ENCODE assay signal across 15 cellular contexts in the genomic region with DNA sequence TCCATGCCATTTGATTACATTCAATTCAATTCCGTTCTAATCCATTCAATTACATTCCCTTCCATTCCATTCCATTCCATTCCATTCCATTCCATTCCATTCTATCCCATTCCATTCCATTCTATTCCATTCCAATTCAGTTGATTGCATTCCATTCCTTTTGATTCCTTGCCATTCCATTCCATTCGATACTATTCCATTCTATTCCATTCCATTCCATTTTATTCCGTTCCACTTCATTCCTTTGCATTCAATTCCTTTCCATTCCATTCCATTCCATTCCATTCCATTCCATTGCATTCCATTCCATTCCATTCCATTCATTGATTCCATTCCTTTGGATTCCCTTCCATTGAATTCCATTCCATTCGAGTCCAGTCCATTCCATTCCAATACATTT.
DNase-seq lines count a peak whose midpoint lies in the region; ATAC-seq, FAIRE-seq and TF ChIP-seq lines count a peak whose summit lies in the region.
"Had no signal": no experiment of that assay in that cellular context is flagged by ENCODE, and none has a peak within 500 bp of the region (broad histone marks: within the 10 kb centered on the region; RNA-seq: fewer than 3 reads in every experiment).

No MANE protein-coding gene starts in this region.

- H3K4me3 ChIP-seq in HepG2 (replicated peaks in 1 of 3; ENCODE audit: insufficient read depth in 1 of 3, low read depth in 2 of 3, low read length in 3 of 3) (no peak overlapping the region), right lobe of liver (no peak overlapping the region), H1 (ENCODE audit: extremely low read depth in 1 of 4, insufficient read depth in 2 of 4, low read depth in 3 of 4, low read length in 4 of 4) (no peak overlapping the region; a peak in 1 of 8 replicates), mesendoderm (ENCODE audit: low read length) (peak overlapping the region; percentile 10), SJCRH30 (no peak overlapping the region)

- no TSS peak for BruUV-seq in HepG2 (replicated peaks; lab: Mats Ljungman, UMichigan)

- POLR2A ChIA-PET in HepG2 (lab: Yijun Ruan, JAX), result no interaction called here
- POLR2A ChIA-PET in H1 (lab: Charles Lee; ENCODE audit: partially characterized antibody), result no interaction called here

- H3K56ac ChIP-seq in H1 (replicated peaks; ENCODE audit: insufficient read length, low read depth, low read length) (peak overlapping the region; percentile 23), mesendoderm (ENCODE audit: low read length) (no peak overlapping the region)

- no peaks in the 10 kb centered on the region for H3K4me1 ChIP-seq in HepG2 (ENCODE audit: insufficient read depth, low read length)
- H3K4me1 ChIP-seq in right lobe of liver, result no peaks in the 10 kb centered on the region
- no peaks in the 10 kb centered on the region for H3K4me1 ChIP-seq in H1 (replicated peaks in 1 of 4; ENCODE audit: control insufficient read depth in 3 of 4, insufficient read depth in 4 of 4, low read length in 3 of 4)
- no peaks in the 10 kb centered on the region for H3K4me1 ChIP-seq in mesendoderm (ENCODE audit: control insufficient read depth, low read depth, low read length)
- H3K4me1 ChIP-seq in SJCRH30, result no peaks in the 10 kb centered on the region
- H3K4me1 ChIP-seq: Caco-2 had no signal

- DNase-seq in HepG2 (ENCODE audit: low spot score) (no peak), right lobe of liver (no peak), H1 (ENCODE audit: low read depth in 1 of 2, low spot score in 2 of 2) (no peak), mesendoderm (no peak), NCI-H524 (lab: John Stamatoyannopoulos, UW) (no peak), SJCRH30 (no peak), UCSD-AML1 (lab: John Stamatoyannopoulos, UW; ENCODE audit: unreplicated experiment) (no peak), hypothalamus (lab: John Stamatoyannopoulos, UW) (no peak)
- DNase-seq: Caco-2; CD8-positive, alpha-beta memory T cell; DND-41; GDM1; HCEC 1CT had no signal

- H2BK15ac ChIP-seq in H1 (ENCODE audit: low read length) (no peak overlapping the region), mesendoderm (replicated peaks; ENCODE audit: low read depth) (no peak overlapping the region)

- ATAC-seq in HepG2 (no peak), right lobe of liver (no peak)

- H3K27ac ChIP-seq in HepG2 (ENCODE audit: extremely low read length, insufficient read depth, low read length) (no peak overlapping the region), right lobe of liver (no peak overlapping the region), H1 (ENCODE audit: low read depth, low read length) (no peak overlapping the region), mesendoderm (ENCODE audit: low read depth, low read length) (no peak overlapping the region), SJCRH30 (no peak overlapping the region)
- H3K27ac ChIP-seq: 22Rv1 had no signal

- H3K23ac ChIP-seq in H1 (ENCODE audit: insufficient read length) (no peak overlapping the region), mesendoderm (ENCODE audit: low read length) (no peak overlapping the region)

- no peak for TF ChIP-seq RAD21 in HepG2 (CRISPR knock-in tag; IDR thresholded peaks at IDR 0.05)
- TF ChIP-seq RAD21 in H1 (IDR thresholded peaks at IDR 0.05 in 1 of 2, conservative IDR thresholded peaks at IDR 0.05 in 1 of 2; ENCODE audit: low read depth in 2 of 2, low read length in 2 of 2), result no peak

- H3K23me2 ChIP-seq in H1 (ENCODE audit: low read depth, low read length), result peaks cover 74% of the 10 kb centered on the region; the same call in 1 of the 2 replicates

- TF ChIP-seq EP300 in HepG2 (IDR thresholded peaks at IDR 0.05; ENCODE audit: low read depth in 2 of 2, low read length in 2 of 2) (no peak), HepG2 (CRISPR knock-in tag; IDR thresholded peaks at IDR 0.05; ENCODE audit: borderline replicate concordance) (no peak), H1 (IDR thresholded peaks at IDR 0.05; ENCODE audit: borderline replicate concordance in 1 of 2, low read depth in 2 of 2, low read length in 2 of 2) (no peak)

- H3K4me2 ChIP-seq in HepG2 (ENCODE audit: low read depth, low read length) (no peak overlapping the region), H1 (ENCODE audit: insufficient read depth in 1 of 2, low read depth in 2 of 2, low read length in 2 of 2) (no peak overlapping the region), mesendoderm (ENCODE audit: low read length) (no peak overlapping the region)

- FAIRE-seq in HepG2 (lab: Jason Lieb, UNC), result no peak
- FAIRE-seq in H1 (lab: Jason Lieb, UNC), result no peak
- FAIRE-seq: GM12892 had no signal

- H2BK12ac ChIP-seq in H1 (ENCODE audit: low read depth, low read length), result no peak overlapping the region

- H3K18ac ChIP-seq in H1 (ENCODE audit: extremely low read depth, low read length) (no peak overlapping the region), mesendoderm (ENCODE audit: low read length) (no peak overlapping the region)

- H3K27me3 ChIP-seq in HepG2 (ENCODE audit: control insufficient read depth in 1 of 2, insufficient read depth in 2 of 2, low read length in 2 of 2) (no peaks in the 10 kb centered on the region), right lobe of liver (no peaks in the 10 kb centered on the region), H1 (replicated peaks in 1 of 4; ENCODE audit: control insufficient read depth in 3 of 4, extremely low read depth in 1 of 4, insufficient read depth in 3 of 4, low read length in 3 of 4) (no peaks in the 10 kb centered on the region), mesendoderm (ENCODE audit: insufficient read depth, low read length, poor library complexity) (no peaks in the 10 kb centered on the region), SJCRH30 (no peaks in the 10 kb centered on the region)

- intact Hi-C loops in HepG2 (cut with micrococcal nuclease; ENCODE audit: unreplicated experiment) (no loop called here), right lobe of liver (cut with DNase I) (no loop called here)

- H3K36me3 ChIP-seq in HepG2 (replicated peaks in 1 of 2; ENCODE audit: control insufficient read depth in 1 of 2, insufficient read depth in 2 of 2, low read length in 2 of 2) (no peaks in the 10 kb centered on the region), right lobe of liver (no peaks in the 10 kb centered on the region), H1 (ENCODE audit: control insufficient read depth in 2 of 4, insufficient read depth in 4 of 4, low read length in 3 of 4) (no peaks in the 10 kb centered on the region; a peak in 2 of 8 replicates), mesendoderm (ENCODE audit: control insufficient read depth, insufficient read depth, low read length) (no peaks in the 10 kb centered on the region), SJCRH30 (no peaks in the 10 kb centered on the region)

- H2AK5ac ChIP-seq in H1 (ENCODE audit: low read depth, low read length) (no peak overlapping the region), mesendoderm (ENCODE audit: low read length) (no peak overlapping the region)

- no peak overlapping the region for H2BK120ac ChIP-seq in H1 (replicated peaks; ENCODE audit: low read depth, low read length)
- H2BK120ac ChIP-seq in mesendoderm (ENCODE audit: low read depth, low read length), result no peak overlapping the region

- CTCF ChIA-PET in HepG2 (lab: Yijun Ruan, JAX; ENCODE audit: low intra/inter-chr PET ratio, low total read pairs), result no interaction called here
- CTCF ChIA-PET in H1 (lab: Charles Lee; ENCODE audit: partially characterized antibody), result no interaction called here

- no peak overlapping the region for H3K14ac ChIP-seq in H1 (ENCODE audit: insufficient read length)

- H3K9me3 ChIP-seq in HepG2 (ENCODE audit: low read length), result no peaks in the 10 kb centered on the region
- peaks cover 0 to 70% (median 4%) of the 10 kb centered on the region in 4 donors for H3K9me3 ChIP-seq in right lobe of liver
- H3K9me3 ChIP-seq in H1 (ENCODE audit: insufficient read depth in 2 of 2, low read depth in 1 of 2, low read length in 1 of 2), result peaks cover 68 to 98% of the 10 kb centered on the region in 2 experiments
- peaks cover 6% of the 10 kb centered on the region; the same call in 1 of the 2 replicates for H3K9me3 ChIP-seq in SJCRH30 (replicated peaks)

- H4K8ac ChIP-seq in H1 (ENCODE audit: extremely low read depth, insufficient read depth, low read length) (no peak overlapping the region), mesendoderm (ENCODE audit: low read depth, low read length) (no peak overlapping the region)

- no peak overlapping the region for H2BK20ac ChIP-seq in H1 (ENCODE audit: low read length)

- H3K79me1 ChIP-seq in H1 (ENCODE audit: low read depth, low read length) (peaks cover 2% of the 10 kb centered on the region; the same call in 1 of the 2 replicates), mesendoderm (ENCODE audit: low read length) (no peaks in the 10 kb centered on the region)

- in situ Hi-C loops in HepG2 (cut with HindIII; ENCODE audit: extremely low pct_ligation_motif_present, low pct_unique_long_range_greater_than_20kb), result no loop called here

- TF ChIP-seq POLR2A in HepG2 (IDR thresholded peaks at IDR 0.05; ENCODE audit: insufficient read depth in 1 of 2, low read depth in 2 of 2, low read length in 2 of 2) (no peak), right lobe of liver (IDR thresholded peaks at IDR 0.05) (no peak), H1 (IDR thresholded peaks at IDR 0.05; ENCODE audit: control extremely low read depth in 1 of 2, low read depth in 2 of 2, low read length in 2 of 2) (no peak)

- no peaks in the 10 kb centered on the region for H3K79me2 ChIP-seq in HepG2 (ENCODE audit: insufficient read depth, low read length)
- no peaks in the 10 kb centered on the region; a peak in 1 of 4 replicates for H3K79me2 ChIP-seq in H1 (ENCODE audit: control insufficient read depth in 1 of 2, insufficient read depth in 2 of 2, low read length in 2 of 2)
- H3K79me2 ChIP-seq in mesendoderm (ENCODE audit: control insufficient read depth, insufficient read depth, low read length), result no peaks in the 10 kb centered on the region

- H2BK5ac ChIP-seq in H1 (ENCODE audit: low read depth, low read length), result no peak overlapping the region
- H2BK5ac ChIP-seq in mesendoderm (ENCODE audit: low read length), result no peak overlapping the region

- H3K4ac ChIP-seq in H1 (replicated peaks; ENCODE audit: insufficient read length, low read depth, low read length) (no peak overlapping the region), mesendoderm (ENCODE audit: low read depth, low read length) (no peak overlapping the region)

- H2AFZ ChIP-seq in HepG2 (ENCODE audit: low read length) (no peak overlapping the region), H1 (ENCODE audit: low read length) (no peak overlapping the region)

- WGBS in HepG2 (ENCODE audit: low lambda C conversion rate), result 2% methylated on average over 4 of the region's 4 CpGs
- 33% methylated on average over 4 of the region's 4 CpGs for WGBS in right lobe of liver (ENCODE audit: insufficient coverage, low coverage, low lambda C conversion rate, missing lambda C conversion rate)
- WGBS in H1 (ENCODE audit: extremely low coverage in 1 of 2, insufficient coverage in 1 of 2, insufficient read length in 1 of 2, insufficient replicate concordance in 2 of 2, low coverage in 1 of 2, low lambda C conversion rate in 2 of 2, missing lambda C conversion rate in 1 of 2), 2 experiments, result 72 to 100% methylated on average over 4 of the region's 4 CpGs
- WGBS in mesendoderm (ENCODE audit: extremely low coverage, insufficient coverage, low lambda C conversion rate), result 98% methylated on average over 4 of the region's 4 CpGs

- H4K20me1 ChIP-seq in HepG2 (ENCODE audit: insufficient read depth, low read length) (no peaks in the 10 kb centered on the region), H1 (replicated peaks in 1 of 2; ENCODE audit: control insufficient read depth in 1 of 2, insufficient read depth in 2 of 2, low read length in 2 of 2) (peaks cover 0 to 2% of the 10 kb centered on the region in 2 experiments)

- H4K5ac ChIP-seq in H1 (ENCODE audit: insufficient read length, low read depth, low read length) (no peak overlapping the region), mesendoderm (ENCODE audit: low read length) (no peak overlapping the region)

- TF ChIP-seq CTCF in HepG2 (CRISPR knock-in tag; IDR thresholded peaks at IDR 0.05) (no peak), right lobe of liver (IDR thresholded peaks at IDR 0.05) (no peak), H1 (IDR thresholded peaks at IDR 0.05; ENCODE audit: control extremely low read depth in 1 of 3, insufficient read depth in 1 of 3, low read depth in 1 of 3, low read length in 3 of 3) (no peak)

- H3K9ac ChIP-seq in HepG2 (ENCODE audit: insufficient read depth, low read depth, low read length) (no peak overlapping the region), H1 (replicated peaks in 1 of 4; ENCODE audit: extremely low read depth in 1 of 4, low read depth in 3 of 4, low read length in 3 of 4) (no peak overlapping the region), mesendoderm (ENCODE audit: low read length) (no peak overlapping the region)

- no peak overlapping the region for H4K91ac ChIP-seq in H1 (replicated peaks; ENCODE audit: insufficient read length, low read length)
